Comparison of ENCODE assay signal across 8 cellular contexts in the genomic region with DNA sequence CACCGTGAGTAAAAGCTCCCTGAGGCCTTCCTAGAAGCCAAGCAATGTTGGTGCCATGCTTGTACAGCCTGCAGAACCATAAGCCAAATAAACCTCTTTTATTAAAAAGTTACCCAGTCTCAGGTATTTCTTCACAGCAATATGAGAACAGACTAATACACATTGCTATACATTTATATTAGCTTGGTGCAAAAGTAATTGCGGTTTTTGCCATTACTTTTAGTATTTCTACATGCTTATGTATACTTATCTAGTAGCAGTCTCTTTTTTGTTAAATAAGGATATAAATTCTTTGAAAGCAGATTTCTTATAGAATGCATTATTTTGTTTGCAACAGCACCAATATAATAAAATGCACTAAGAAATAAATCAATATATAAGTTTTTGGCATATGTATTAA.
"Had no signal": no experiment of that assay in that cellular context is flagged by ENCODE, and none has a peak within 500 bp of the region (broad histone marks: within the 10 kb centered on the region; RNA-seq: fewer than 3 reads in every experiment).

No MANE protein-coding gene starts in this region.

- DNase-seq: GOT3, H7, Karpas-422, KBM-7 had no signal

- H3K4me2 ChIP-seq: KMS-11 had no signal

- H3K4me1 ChIP-seq: HAP-1 had no signal

- ATAC-seq: HCT116 had no signal

- FAIRE-seq: HTR-8/SVneo had no signal

- H3K4me3 ChIP-seq: HAP-1 had no signal

- H3K27ac ChIP-seq: KMS-11 had no signal

- H3K9me3 ChIP-seq: HAP-1 had no signal

- H3K9ac ChIP-seq: KMS-11 had no signal

- H3K36me3 ChIP-seq: HAP-1 had no signal
